In the genomic region with DNA sequence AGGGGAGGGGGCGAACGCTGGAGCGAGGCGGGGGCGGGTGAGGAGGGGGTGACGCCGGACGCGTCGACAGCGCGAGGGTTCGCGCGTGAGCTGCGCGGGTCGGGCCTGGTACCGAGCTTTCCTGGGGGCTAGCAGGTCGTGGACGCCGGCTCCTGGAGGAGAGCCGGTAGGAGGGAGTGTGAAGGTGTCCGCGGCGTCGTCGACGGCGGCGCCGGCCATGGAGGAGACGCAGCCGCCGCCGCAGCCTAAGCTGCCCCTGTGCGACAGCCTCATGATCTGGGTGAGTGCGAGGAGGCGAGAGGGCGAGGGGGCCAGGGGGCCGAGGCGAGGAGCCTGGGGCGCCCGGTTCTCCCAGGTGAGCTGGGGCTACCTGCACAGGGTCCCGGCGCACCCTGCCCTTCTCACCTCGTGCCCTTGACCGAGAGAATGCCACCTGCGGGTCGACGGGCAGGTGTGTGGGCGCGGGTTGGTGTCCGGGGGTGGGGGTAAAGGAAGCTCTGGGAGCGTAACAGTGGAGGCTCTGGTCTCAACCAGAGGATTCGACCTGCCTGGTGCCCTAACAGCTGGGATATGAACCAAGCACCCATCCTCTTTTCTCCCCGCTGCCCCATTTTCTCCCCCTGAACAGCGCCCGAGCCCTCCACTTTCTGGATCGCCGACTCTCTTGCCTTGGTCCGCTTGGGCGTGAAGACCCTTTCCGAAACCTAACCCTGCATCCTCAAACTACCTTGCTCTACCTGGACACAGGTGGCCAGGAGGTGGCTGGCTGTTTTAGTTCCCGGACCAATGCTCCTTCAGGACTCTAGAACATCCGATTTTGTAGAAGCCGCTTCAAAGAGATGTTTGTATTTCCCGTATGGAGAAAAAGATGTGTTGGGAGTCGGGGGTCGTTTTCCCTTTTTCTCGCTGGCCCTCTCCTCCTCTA, we compare ENCODE assay signal across 1 cellular context.
A peak's percentile ranks its signal among the peaks of the same experiment; 100 is the strongest.
TF ChIP-seq lines count a peak whose summit lies in the region.

TSS of gene HOOK1 (plus strand) at position 49 of the 925 bp plus-strand sequence. CDS start at position 218, 169 bp downstream.

TF ChIP-seq in HepG2, 621 proteins besides CTCF, POLR2A, EP300 and RAD21 (continued from another document and continues in another):
- TF ChIP-seq ZBTB4 (CRISPR knock-in tag; IDR thresholded peaks at IDR 0.05; ENCODE audit: borderline replicate concordance) (no peak), CREB1 (IDR thresholded peaks at IDR 0.05) (peak; percentile 28; the same call in 1 of the 2 replicates), CREB1 (CRISPR knock-in tag; IDR thresholded peaks at IDR 0.05) (no peak), CBFB (CRISPR knock-in tag; IDR thresholded peaks at IDR 0.05) (no peak), SIN3B (IDR thresholded peaks at IDR 0.05; ENCODE audit: low read length) (no peak), GTF2F1 (IDR thresholded peaks at IDR 0.05; ENCODE audit: low read length) (no peak), ZNF253 (CRISPR knock-in tag; IDR thresholded peaks at IDR 0.05; ENCODE audit: borderline replicate concordance) (no peak), ZNF10 (CRISPR knock-in tag; IDR thresholded peaks at IDR 0.05; ENCODE audit: borderline replicate concordance, low read depth) (no peak), KAT7 (CRISPR knock-in tag; IDR thresholded peaks at IDR 0.05; ENCODE audit: borderline replicate concordance) (peak; percentile 70; the same call in 1 of the 2 replicates), MYC (CRISPR knock-in tag; IDR thresholded peaks at IDR 0.05; ENCODE audit: borderline replicate concordance) (peak; percentile 47; the same call in 1 of the 2 replicates), ZBTB46 (CRISPR knock-in tag; IDR thresholded peaks at IDR 0.05; ENCODE audit: borderline replicate concordance) (no peak), ZNF274 (CRISPR knock-in tag; IDR thresholded peaks at IDR 0.05) (peak; percentile 79), HOMEZ (CRISPR knock-in tag; IDR thresholded peaks at IDR 0.05; ENCODE audit: low read depth) (no peak), SOX13 (IDR thresholded peaks at IDR 0.05) (no peak), SOX13 (CRISPR knock-in tag; conservative IDR thresholded peaks at IDR 0.05 in 1 of 2, IDR thresholded peaks at IDR 0.05 in 1 of 2) (no peak), ZNF484 (CRISPR knock-in tag; IDR thresholded peaks at IDR 0.05; ENCODE audit: borderline replicate concordance, low read depth) (no peak), ZNF7 (CRISPR knock-in tag; IDR thresholded peaks at IDR 0.05) (no peak), NFE2L2 (IDR thresholded peaks at IDR 0.05; ENCODE audit: low read length) (no peak), MEF2D (CRISPR knock-in tag; IDR thresholded peaks at IDR 0.05) (no peak), NFKBIZ (CRISPR knock-in tag; IDR thresholded peaks at IDR 0.05) (no peak), ZFP82 (CRISPR knock-in tag; IDR thresholded peaks at IDR 0.05; ENCODE audit: borderline replicate concordance) (0 out of 2 replicates have a peak, but pooled peaks have one; percentile 53), ZFP37 (CRISPR knock-in tag; IDR thresholded peaks at IDR 0.05; ENCODE audit: borderline replicate concordance) (0 out of 2 replicates have a peak, but pooled peaks have one; percentile 24), THYN1 (CRISPR knock-in tag; IDR thresholded peaks at IDR 0.05; ENCODE audit: borderline replicate concordance, low read depth) (no peak), NCOA2 (CRISPR knock-in tag; IDR thresholded peaks at IDR 0.05) (no peak), ZMAT3 (CRISPR knock-in tag; conservative IDR thresholded peaks at IDR 0.05) (0 out of 2 replicates have a peak, but pooled peaks have one; percentile 39), FOXO1 (CRISPR knock-in tag; IDR thresholded peaks at IDR 0.05) (peak; percentile 50), ATM (IDR thresholded peaks at IDR 0.05; ENCODE audit: borderline replicate concordance) (no peak), SRY (CRISPR knock-in tag; IDR thresholded peaks at IDR 0.05) (peak; percentile 32; the same call in 1 of the 2 replicates), THAP7 (CRISPR knock-in tag; IDR thresholded peaks at IDR 0.05) (no peak), ZKSCAN1 (IDR thresholded peaks at IDR 0.05; ENCODE audit: low read length) (no peak), HDAC1 (CRISPR knock-in tag; IDR thresholded peaks at IDR 0.05) (peak; percentile 33; the same call in 1 of the 2 replicates), KDM3A (CRISPR knock-in tag; IDR thresholded peaks at IDR 0.05; ENCODE audit: low read depth) (no peak), SMAD1 (CRISPR knock-in tag; IDR thresholded peaks at IDR 0.05; ENCODE audit: borderline replicate concordance, low read depth) (no peak), TBX2 (CRISPR knock-in tag; IDR thresholded peaks at IDR 0.05; ENCODE audit: borderline replicate concordance) (no peak), ATF6 (CRISPR knock-in tag; conservative IDR thresholded peaks at IDR 0.05) (no peak), CHD2 (IDR thresholded peaks at IDR 0.05; ENCODE audit: low read depth, low read length) (peak; percentile 85), ZFAT (CRISPR knock-in tag; conservative IDR thresholded peaks at IDR 0.05) (no peak), KDM6A (CRISPR knock-in tag; IDR thresholded peaks at IDR 0.05; ENCODE audit: low read depth) (no peak), ZNF605 (CRISPR knock-in tag; IDR thresholded peaks at IDR 0.05) (no peak), ZKSCAN8 (CRISPR knock-in tag; IDR thresholded peaks at IDR 0.05; ENCODE audit: borderline replicate concordance) (no peak), ZNF781 (CRISPR knock-in tag; IDR thresholded peaks at IDR 0.05; ENCODE audit: borderline replicate concordance, not compliant biosample characterization) (no peak), PLRG1 (conservative IDR thresholded peaks at IDR 0.05) (no peak), SRSF1 (optimal IDR thresholded peaks at IDR 0.05; ENCODE audit: low read depth, low read length) (no peak), ZNF17 (CRISPR knock-in tag; IDR thresholded peaks at IDR 0.05) (no peak)
- TF ChIP-seq, protein P1, sequence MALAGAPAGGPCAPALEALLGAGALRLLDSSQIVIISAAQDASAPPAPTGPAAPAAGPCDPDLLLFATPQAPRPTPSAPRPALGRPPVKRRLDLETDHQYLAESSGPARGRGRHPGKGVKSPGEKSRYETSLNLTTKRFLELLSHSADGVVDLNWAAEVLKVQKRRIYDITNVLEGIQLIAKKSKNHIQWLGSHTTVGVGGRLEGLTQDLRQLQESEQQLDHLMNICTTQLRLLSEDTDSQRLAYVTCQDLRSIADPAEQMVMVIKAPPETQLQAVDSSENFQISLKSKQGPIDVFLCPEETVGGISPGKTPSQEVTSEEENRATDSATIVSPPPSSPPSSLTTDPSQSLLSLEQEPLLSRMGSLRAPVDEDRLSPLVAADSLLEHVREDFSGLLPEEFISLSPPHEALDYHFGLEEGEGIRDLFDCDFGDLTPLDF (CRISPR knock-in tag; IDR thresholded peaks at IDR 0.05) = no peak; the same call in 1 of the 2 replicates
- TF ChIP-seq, protein P2, sequence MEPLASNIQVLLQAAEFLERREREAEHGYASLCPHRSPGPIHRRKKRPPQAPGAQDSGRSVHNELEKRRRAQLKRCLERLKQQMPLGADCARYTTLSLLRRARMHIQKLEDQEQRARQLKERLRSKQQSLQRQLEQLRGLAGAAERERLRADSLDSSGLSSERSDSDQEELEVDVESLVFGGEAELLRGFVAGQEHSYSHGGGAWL (CRISPR knock-in tag; IDR thresholded peaks at IDR 0.05) = peak; percentile 86
- TF ChIP-seq, protein P3, sequence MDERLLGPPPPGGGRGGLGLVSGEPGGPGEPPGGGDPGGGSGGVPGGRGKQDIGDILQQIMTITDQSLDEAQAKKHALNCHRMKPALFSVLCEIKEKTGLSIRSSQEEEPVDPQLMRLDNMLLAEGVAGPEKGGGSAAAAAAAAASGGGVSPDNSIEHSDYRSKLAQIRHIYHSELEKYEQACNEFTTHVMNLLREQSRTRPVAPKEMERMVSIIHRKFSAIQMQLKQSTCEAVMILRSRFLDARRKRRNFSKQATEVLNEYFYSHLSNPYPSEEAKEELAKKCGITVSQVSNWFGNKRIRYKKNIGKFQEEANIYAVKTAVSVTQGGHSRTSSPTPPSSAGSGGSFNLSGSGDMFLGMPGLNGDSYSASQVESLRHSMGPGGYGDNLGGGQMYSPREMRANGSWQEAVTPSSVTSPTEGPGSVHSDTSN (CRISPR knock-in tag; IDR thresholded peaks at IDR 0.05) = no peak
- TF ChIP-seq, protein P4, sequence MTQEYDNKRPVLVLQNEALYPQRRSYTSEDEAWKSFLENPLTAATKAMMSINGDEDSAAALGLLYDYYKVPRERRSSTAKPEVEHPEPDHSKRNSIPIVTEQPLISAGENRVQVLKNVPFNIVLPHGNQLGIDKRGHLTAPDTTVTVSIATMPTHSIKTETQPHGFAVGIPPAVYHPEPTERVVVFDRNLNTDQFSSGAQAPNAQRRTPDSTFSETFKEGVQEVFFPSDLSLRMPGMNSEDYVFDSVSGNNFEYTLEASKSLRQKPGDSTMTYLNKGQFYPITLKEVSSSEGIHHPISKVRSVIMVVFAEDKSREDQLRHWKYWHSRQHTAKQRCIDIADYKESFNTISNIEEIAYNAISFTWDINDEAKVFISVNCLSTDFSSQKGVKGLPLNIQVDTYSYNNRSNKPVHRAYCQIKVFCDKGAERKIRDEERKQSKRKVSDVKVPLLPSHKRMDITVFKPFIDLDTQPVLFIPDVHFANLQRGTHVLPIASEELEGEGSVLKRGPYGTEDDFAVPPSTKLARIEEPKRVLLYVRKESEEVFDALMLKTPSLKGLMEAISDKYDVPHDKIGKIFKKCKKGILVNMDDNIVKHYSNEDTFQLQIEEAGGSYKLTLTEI (CRISPR knock-in tag; conservative IDR thresholded peaks at IDR 0.05) = no peak
- TF ChIP-seq, protein P5, sequence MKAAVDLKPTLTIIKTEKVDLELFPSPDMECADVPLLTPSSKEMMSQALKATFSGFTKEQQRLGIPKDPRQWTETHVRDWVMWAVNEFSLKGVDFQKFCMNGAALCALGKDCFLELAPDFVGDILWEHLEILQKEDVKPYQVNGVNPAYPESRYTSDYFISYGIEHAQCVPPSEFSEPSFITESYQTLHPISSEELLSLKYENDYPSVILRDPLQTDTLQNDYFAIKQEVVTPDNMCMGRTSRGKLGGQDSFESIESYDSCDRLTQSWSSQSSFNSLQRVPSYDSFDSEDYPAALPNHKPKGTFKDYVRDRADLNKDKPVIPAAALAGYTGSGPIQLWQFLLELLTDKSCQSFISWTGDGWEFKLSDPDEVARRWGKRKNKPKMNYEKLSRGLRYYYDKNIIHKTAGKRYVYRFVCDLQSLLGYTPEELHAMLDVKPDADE (CRISPR knock-in tag; IDR thresholded peaks at IDR 0.05) = no peak
